Comparison of ENCODE assay signal across 16 cellular contexts in the genomic region with DNA sequence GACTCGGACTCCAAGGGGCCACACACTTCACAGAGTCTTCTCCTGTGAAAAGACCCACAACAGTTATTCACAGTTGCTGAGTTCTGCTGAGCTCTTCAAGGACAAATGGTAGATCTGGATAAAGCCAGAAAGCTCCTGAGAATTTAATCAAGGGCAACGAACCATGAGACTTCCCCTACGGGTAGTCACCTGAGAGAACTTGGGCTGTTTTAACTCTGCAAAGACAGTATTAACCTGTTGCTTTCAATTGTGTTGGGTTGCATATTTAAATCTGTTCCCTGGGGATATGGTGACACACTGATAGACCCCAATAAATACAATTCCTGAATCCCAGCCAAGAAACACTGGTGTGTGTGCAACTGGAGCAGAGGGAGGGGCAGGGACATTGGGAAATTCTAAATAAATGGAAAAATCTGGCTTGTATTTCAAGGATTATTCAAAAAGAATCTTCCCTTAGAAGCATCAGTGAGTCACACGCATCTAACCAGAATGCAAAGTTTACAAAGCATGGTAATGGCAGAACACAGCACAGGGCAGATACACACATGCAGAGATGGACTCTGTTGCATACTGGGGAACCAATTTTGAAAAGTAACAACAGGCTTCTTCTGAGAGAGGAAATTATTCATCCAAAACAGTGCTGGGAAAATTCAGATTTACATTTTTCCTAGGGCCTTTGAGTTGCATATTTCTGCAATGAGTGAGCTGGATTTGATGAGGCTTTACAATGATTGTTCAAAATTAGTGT. TPM values are rescaled to one million over a fixed set of nuclear protein-coding genes. Genes with fewer than 3 reads are reported as not detected.
DNase-seq lines count a peak whose midpoint lies in the region; ATAC-seq, FAIRE-seq and TF ChIP-seq lines count a peak whose summit lies in the region.
"Had no signal": no experiment of that assay in that cellular context is flagged by ENCODE, and none has a peak within 500 bp of the region (broad histone marks: within the 10 kb centered on the region; RNA-seq: fewer than 3 reads in every experiment).

No MANE protein-coding gene starts in this region.

- peak; percentile 85 for FAIRE-seq in astrocyte (lab: Jason Lieb, UNC)

- CTCF ChIA-PET in AG04449 (lab: Yijun Ruan, JAX): interaction anchor here (0.8 to 5.7 kb wide), 5 partner anchors 13 to 705 kb away, joined by 3 to 47 read pairs (median 3); no protein-coding TSS in a partner anchor

- peak overlapping the region; percentile 1 for H3K27ac ChIP-seq in astrocyte (ENCODE audit: low read depth, low read length)

- H3K4me3 ChIP-seq in AG04449 (ENCODE audit: low read depth, low read length) (no peak overlapping the region), astrocyte (ENCODE audit: insufficient read depth, low read depth, low read length) (no peak overlapping the region)

- H3K4me2 ChIP-seq in astrocyte (ENCODE audit: low read length): peak overlapping the region; percentile 21

- peaks cover 20% of the 10 kb centered on the region for H3K4me1 ChIP-seq in astrocyte (ENCODE audit: insufficient read depth, low read length)

- H3K9me3 Mint-ChIP-seq in astrocyte (ENCODE audit: unreplicated experiment): no peaks in the 10 kb centered on the region
- H3K9me3 Mint-ChIP-seq: activated T-helper 2 cell treated with anti-CD3 and anti-CD28 coated beads, Interferon-gamma antibody, Interleukin-2, Interleukin-4, amounts not matched to agents 10 μg/mL and 5 μg/mL and 100 μg/mL, durations not matched to agents 14 hours and 24 hours and 36 hours; CD14-positive monocyte; stimulated activated naive B cell treated with anti-CD40 and anti-IgM and Interleukin-4, amounts not matched to agents 10 μg/mL and 1 μg/mL and 100 μg/mL, for 72 hours had no signal

- peaks cover 2% of the 10 kb centered on the region for H3K27me3 ChIP-seq in astrocyte (ENCODE audit: insufficient read depth, low read length)

- no peaks in the 10 kb centered on the region for H3K36me3 Mint-ChIP-seq in astrocyte (ENCODE audit: low read depth, unreplicated experiment)
- H3K36me3 Mint-ChIP-seq: CD14-positive monocyte; stimulated activated naive B cell treated with anti-CD40 and anti-IgM and Interleukin-4, amounts not matched to agents 10 μg/mL and 1 μg/mL and 100 μg/mL, for 72 hours had no signal

- H3K27me3 Mint-ChIP-seq in astrocyte (ENCODE audit: low read depth, unreplicated experiment): no peaks in the 10 kb centered on the region

- no peak overlapping the region for H3K4me3 Mint-ChIP-seq in astrocyte (ENCODE audit: unreplicated experiment)
- H3K4me3 Mint-ChIP-seq: CD14-positive monocyte; stimulated activated naive B cell treated with anti-CD40 and anti-IgM and Interleukin-4, amounts not matched to agents 10 μg/mL and 1 μg/mL and 100 μg/mL, for 72 hours had no signal

- no peaks in the 10 kb centered on the region for H3K36me3 ChIP-seq in astrocyte (ENCODE audit: insufficient read depth, low read length)

- H3K9me3 ChIP-seq in astrocyte (ENCODE audit: insufficient read depth, low read depth, low read length): no peaks in the 10 kb centered on the region

- POLR2A ChIA-PET in AG04449 (lab: Yijun Ruan, JAX): no interaction called here

- TF ChIP-seq CTCF in AG04449 (IDR thresholded peaks at IDR 0.05; ENCODE audit: insufficient read depth, low read length, missing control alignments) (no peak), astrocyte (IDR thresholded peaks at IDR 0.05; ENCODE audit: insufficient read depth, low read depth, low read length) (no peak)

- peak; percentile 34 for DNase-seq in AG04449 (ENCODE audit: low read depth, low spot score)
- peak; percentile 62 for DNase-seq in GM04504 (ENCODE audit: low read depth)
- peak; percentile 61 for DNase-seq in astrocyte (ENCODE audit: low read depth)
- peak; percentile 11 for DNase-seq in glomerular visceral epithelial cell (ENCODE audit: extremely low spot score)
- DNase-seq in germinal center (ENCODE audit: low spot score): no peak
- no peak for DNase-seq in Right ventricle myocardium inferior (ENCODE audit: missing footprints)
- DNase-seq: activated CD4-positive, alpha-beta T cell treated with anti-CD3 and anti-CD28 coated beads, Interleukin-2, amount 50 U/mL, for 1 hour; caudate nucleus; erythroblast; KG1; stimulated activated CD4-positive, alpha-beta T cell treated with anti-CD3 and anti-CD28 coated beads, Interleukin-4, amount 100 ng/mL, for 24 hours; stimulated activated naive B cell treated with anti-CD40 and anti-IgM and Interleukin-4, amounts not matched to agents 10 μg/mL and 1 μg/mL and 100 μg/mL, for 72 hours had no signal

- H3K9ac ChIP-seq in astrocyte (ENCODE audit: low read length): no peak overlapping the region

- intact Hi-C loops in Right ventricle myocardium inferior (cut with DNase I): loop anchor here (10.0 kb wide), 1 partner anchor 828 kb away; no protein-coding TSS in a partner anchor

- H2AFZ ChIP-seq in astrocyte (ENCODE audit: low read depth, low read length): no peak overlapping the region

- H3K27ac Mint-ChIP-seq in astrocyte (ENCODE audit: unreplicated experiment): peak overlapping the region; percentile 64
- H3K27ac Mint-ChIP-seq: activated T-helper 2 cell treated with anti-CD3 and anti-CD28 coated beads, Interferon-gamma antibody, Interleukin-2, Interleukin-4, amounts not matched to agents 10 μg/mL and 5 μg/mL and 100 μg/mL, durations not matched to agents 14 hours and 24 hours and 36 hours; CD14-positive monocyte; stimulated activated naive B cell treated with anti-CD40 and anti-IgM and Interleukin-4, amounts not matched to agents 10 μg/mL and 1 μg/mL and 100 μg/mL, for 72 hours had no signal

- H3K79me2 ChIP-seq in astrocyte (ENCODE audit: insufficient read depth, low read length): no peaks in the 10 kb centered on the region

- H3K4me1 Mint-ChIP-seq in astrocyte (ENCODE audit: low read depth, unreplicated experiment): peaks cover 15% of the 10 kb centered on the region

- H4K20me1 ChIP-seq in astrocyte (ENCODE audit: insufficient read depth, low read length): no peaks in the 10 kb centered on the region

- ATAC-seq in GM18868 (IDR thresholded peaks at IDR 0.05; ENCODE audit: unreplicated experiment): no peak
- ATAC-seq in Right ventricle myocardium inferior: no peak
- no peak for ATAC-seq in HG02623 (IDR thresholded peaks at IDR 0.05; ENCODE audit: unreplicated experiment)
- ATAC-seq: stimulated activated naive B cell treated with anti-CD40 and anti-IgM and Interleukin-4, amounts not matched to agents 10 μg/mL and 1 μg/mL and 100 μg/mL, for 72 hours had no signal

RNA-seq across cellular contexts. Expression of a gene that starts 4.0 kb away (rescaled TPM):
- total RNA-seq in astrocyte (0.14 TPM in 1 of 2 replicates, not detected in the other), Right ventricle myocardium inferior (not detected)
- total RNA-seq: activated T-helper 2 cell treated with anti-CD3 and anti-CD28 coated beads, Interferon-gamma antibody, Interleukin-2, Interleukin-4, amounts not matched to agents 10 μg/mL and 5 μg/mL and 100 μg/mL, durations not matched to agents 14 hours and 24 hours and 36 hours had no signal

RNA-seq across cellular contexts. Expression of a gene that starts 28.1 kb away (rescaled TPM):
- total RNA-seq in astrocyte (1.4 TPM in 2 replicates), Right ventricle myocardium inferior (7.5 TPM)
- total RNA-seq: activated T-helper 2 cell treated with anti-CD3 and anti-CD28 coated beads, Interferon-gamma antibody, Interleukin-2, Interleukin-4, amounts not matched to agents 10 μg/mL and 5 μg/mL and 100 μg/mL, durations not matched to agents 14 hours and 24 hours and 36 hours had no signal

Comparison
In these comparisons a context has a peak if more than half of its experiments do, and no peak if none do; other contexts are left out.
1. DNase-seq: peak in AG04449 (single experiment), GM04504 (single experiment), astrocyte (single experiment) and glomerular visceral epithelial cell (single experiment); none in germinal center (single experiment) and Right ventricle myocardium inferior (single experiment).